ENCODE assay signal across 1 cellular context in the genomic region with DNA sequence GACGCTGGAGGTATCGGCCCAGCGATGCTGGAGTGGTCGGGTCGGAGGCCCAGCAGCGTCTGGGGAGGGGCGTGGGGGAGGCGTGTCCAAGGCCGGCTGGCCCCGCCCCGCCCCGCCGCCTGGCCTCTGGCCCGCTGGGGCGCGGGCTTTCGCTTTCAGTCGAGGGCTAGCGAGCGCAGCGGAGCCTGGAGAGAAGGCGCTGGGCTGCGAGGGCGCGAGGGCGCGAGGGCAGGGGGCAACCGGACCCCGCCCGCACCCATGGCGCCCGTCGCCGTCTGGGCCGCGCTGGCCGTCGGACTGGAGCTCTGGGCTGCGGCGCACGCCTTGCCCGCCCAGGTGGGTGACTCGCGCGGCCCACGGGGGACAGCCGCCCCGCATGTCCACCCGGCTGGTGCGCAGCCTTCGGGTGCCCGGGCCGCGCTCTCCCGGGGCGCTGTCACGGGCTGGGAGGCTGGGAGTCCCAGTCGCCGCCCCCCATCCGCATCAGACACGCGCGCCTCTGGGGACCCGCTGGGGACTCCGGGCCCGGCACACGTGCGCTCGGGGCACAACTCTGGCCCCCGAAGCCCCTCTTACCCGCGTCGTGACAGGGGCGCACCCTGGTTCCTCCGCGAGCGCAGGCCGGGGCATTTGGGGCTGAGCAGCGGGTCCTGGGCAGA.
TF ChIP-seq lines count a peak whose summit lies in the region.

A gene (plus strand): TSS at position 158 of the 659 bp plus-strand sequence. CDS start 101 bp downstream, at position 259.

TF ChIP-seq in K562, 482 proteins besides CTCF, POLR2A, EP300 and RAD21 (continued from another document and continues in another):
- TF ChIP-seq, protein P1, sequence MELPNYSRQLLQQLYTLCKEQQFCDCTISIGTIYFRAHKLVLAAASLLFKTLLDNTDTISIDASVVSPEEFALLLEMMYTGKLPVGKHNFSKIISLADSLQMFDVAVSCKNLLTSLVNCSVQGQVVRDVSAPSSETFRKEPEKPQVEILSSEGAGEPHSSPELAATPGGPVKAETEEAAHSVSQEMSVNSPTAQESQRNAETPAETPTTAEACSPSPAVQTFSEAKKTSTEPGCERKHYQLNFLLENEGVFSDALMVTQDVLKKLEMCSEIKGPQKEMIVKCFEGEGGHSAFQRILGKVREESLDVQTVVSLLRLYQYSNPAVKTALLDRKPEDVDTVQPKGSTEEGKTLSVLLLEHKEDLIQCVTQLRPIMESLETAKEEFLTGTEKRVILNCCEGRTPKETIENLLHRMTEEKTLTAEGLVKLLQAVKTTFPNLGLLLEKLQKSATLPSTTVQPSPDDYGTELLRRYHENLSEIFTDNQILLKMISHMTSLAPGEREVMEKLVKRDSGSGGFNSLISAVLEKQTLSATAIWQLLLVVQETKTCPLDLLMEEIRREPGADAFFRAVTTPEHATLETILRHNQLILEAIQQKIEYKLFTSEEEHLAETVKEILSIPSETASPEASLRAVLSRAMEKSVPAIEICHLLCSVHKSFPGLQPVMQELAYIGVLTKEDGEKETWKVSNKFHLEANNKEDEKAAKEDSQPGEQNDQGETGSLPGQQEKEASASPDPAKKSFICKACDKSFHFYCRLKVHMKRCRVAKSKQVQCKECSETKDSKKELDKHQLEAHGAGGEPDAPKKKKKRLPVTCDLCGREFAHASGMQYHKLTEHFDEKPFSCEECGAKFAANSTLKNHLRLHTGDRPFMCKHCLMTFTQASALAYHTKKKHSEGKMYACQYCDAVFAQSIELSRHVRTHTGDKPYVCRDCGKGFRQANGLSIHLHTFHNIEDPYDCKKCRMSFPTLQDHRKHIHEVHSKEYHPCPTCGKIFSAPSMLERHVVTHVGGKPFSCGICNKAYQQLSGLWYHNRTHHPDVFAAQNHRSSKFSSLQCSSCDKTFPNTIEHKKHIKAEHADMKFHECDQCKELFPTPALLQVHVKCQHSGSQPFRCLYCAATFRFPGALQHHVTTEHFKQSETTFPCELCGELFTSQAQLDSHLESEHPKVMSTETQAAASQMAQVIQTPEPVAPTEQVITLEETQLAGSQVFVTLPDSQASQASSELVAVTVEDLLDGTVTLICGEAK (IDR thresholded peaks at IDR 0.05): no peak
- TF ChIP-seq, protein P1 (CRISPR knock-in tag; IDR thresholded peaks at IDR 0.05): no peak
- TF ChIP-seq YY1 (IDR thresholded peaks at IDR 0.05; ENCODE audit: borderline replicate concordance in 1 of 3, control insufficient read depth in 1 of 3, extremely low read depth in 1 of 3, insufficient read depth in 3 of 3, insufficient read length in 1 of 3, insufficient replicate concordance in 2 of 3, low read depth in 1 of 3, low read length in 2 of 3) (peak in 2 of 3 experiments; percentile 51 to 61), PML (IDR thresholded peaks at IDR 0.05; ENCODE audit: low read length) (peak; percentile 34; the same call in 1 of the 2 replicates), GTF2E2 (tag; IDR thresholded peaks at IDR 0.05) (no peak; the same call in 1 of the 2 replicates), NBN (IDR thresholded peaks at IDR 0.05; ENCODE audit: low read depth) (no peak), HDAC1 (IDR thresholded peaks at IDR 0.05) (peak in 1 of 2 experiments; percentile 31; a peak in 1 of 4 replicates), HMGN3 (IDR thresholded peaks at IDR 0.05; ENCODE audit: borderline replicate concordance, extremely low read depth, insufficient read length, low read depth, low read length) (peak; percentile 89), WHSC1 (IDR thresholded peaks at IDR 0.05; ENCODE audit: low read length) (no peak), FOS (IDR thresholded peaks at IDR 0.05; ENCODE audit: extremely low read depth, insufficient read length) (no peak), KHSRP (IDR thresholded peaks at IDR 0.05) (no peak), KAT8 (IDR thresholded peaks at IDR 0.05; ENCODE audit: low read depth) (no peak), SIN3A (IDR thresholded peaks at IDR 0.05; ENCODE audit: borderline replicate concordance in 2 of 2, control insufficient read depth in 1 of 2, low read depth in 2 of 2, low read length in 2 of 2) (peak; percentile 34 to 55; a peak in 2 of 4 replicates), MCM7 (IDR thresholded peaks at IDR 0.05) (no peak), ZNF431 (CRISPR knock-in tag; IDR thresholded peaks at IDR 0.05) (no peak), CEBPG (CRISPR knock-in tag; IDR thresholded peaks at IDR 0.05) (no peak), CEBPG (tag; conservative IDR thresholded peaks at IDR 0.05 in 1 of 2, IDR thresholded peaks at IDR 0.05 in 1 of 2) (no peak), HSF4 (CRISPR knock-in tag; IDR thresholded peaks at IDR 0.05; ENCODE audit: borderline replicate concordance) (peak; percentile 74; the same call in 1 of the 2 replicates), ELF1 (tag; IDR thresholded peaks at IDR 0.05) (no peak), KLF16 (IDR thresholded peaks at IDR 0.05) (no peak), NR3C1 (CRISPR knock-in tag; IDR thresholded peaks at IDR 0.05) (peak; percentile 66; the same call in 1 of the 2 replicates), TAF7 (tag; IDR thresholded peaks at IDR 0.05) (no peak), SIN3B (IDR thresholded peaks at IDR 0.05; ENCODE audit: low read depth) (peak; percentile 75; the same call in 1 of the 2 replicates)
- TF ChIP-seq, protein P2, sequence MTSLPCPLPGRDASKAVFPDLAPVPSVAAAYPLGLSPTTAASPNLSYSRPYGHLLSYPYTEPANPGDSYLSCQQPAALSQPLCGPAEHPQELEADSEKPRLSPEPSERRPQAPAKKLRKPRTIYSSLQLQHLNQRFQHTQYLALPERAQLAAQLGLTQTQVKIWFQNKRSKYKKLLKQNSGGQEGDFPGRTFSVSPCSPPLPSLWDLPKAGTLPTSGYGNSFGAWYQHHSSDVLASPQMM (CRISPR knock-in tag; IDR thresholded peaks at IDR 0.05): no peak
- TF ChIP-seq, protein P3, sequence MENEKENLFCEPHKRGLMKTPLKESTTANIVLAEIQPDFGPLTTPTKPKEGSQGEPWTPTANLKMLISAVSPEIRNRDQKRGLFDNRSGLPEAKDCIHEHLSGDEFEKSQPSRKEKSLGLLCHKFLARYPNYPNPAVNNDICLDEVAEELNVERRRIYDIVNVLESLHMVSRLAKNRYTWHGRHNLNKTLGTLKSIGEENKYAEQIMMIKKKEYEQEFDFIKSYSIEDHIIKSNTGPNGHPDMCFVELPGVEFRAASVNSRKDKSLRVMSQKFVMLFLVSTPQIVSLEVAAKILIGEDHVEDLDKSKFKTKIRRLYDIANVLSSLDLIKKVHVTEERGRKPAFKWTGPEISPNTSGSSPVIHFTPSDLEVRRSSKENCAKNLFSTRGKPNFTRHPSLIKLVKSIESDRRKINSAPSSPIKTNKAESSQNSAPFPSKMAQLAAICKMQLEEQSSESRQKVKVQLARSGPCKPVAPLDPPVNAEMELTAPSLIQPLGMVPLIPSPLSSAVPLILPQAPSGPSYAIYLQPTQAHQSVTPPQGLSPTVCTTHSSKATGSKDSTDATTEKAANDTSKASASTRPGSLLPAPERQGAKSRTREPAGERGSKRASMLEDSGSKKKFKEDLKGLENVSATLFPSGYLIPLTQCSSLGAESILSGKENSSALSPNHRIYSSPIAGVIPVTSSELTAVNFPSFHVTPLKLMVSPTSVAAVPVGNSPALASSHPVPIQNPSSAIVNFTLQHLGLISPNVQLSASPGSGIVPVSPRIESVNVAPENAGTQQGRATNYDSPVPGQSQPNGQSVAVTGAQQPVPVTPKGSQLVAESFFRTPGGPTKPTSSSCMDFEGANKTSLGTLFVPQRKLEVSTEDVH (IDR thresholded peaks at IDR 0.05; ENCODE audit: low read depth, partially characterized antibody): no peak
- TF ChIP-seq, protein P4, sequence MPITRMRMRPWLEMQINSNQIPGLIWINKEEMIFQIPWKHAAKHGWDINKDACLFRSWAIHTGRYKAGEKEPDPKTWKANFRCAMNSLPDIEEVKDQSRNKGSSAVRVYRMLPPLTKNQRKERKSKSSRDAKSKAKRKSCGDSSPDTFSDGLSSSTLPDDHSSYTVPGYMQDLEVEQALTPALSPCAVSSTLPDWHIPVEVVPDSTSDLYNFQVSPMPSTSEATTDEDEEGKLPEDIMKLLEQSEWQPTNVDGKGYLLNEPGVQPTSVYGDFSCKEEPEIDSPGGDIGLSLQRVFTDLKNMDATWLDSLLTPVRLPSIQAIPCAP (CRISPR knock-in tag; IDR thresholded peaks at IDR 0.05; ENCODE audit: borderline replicate concordance): no peak
- TF ChIP-seq, protein P5, sequence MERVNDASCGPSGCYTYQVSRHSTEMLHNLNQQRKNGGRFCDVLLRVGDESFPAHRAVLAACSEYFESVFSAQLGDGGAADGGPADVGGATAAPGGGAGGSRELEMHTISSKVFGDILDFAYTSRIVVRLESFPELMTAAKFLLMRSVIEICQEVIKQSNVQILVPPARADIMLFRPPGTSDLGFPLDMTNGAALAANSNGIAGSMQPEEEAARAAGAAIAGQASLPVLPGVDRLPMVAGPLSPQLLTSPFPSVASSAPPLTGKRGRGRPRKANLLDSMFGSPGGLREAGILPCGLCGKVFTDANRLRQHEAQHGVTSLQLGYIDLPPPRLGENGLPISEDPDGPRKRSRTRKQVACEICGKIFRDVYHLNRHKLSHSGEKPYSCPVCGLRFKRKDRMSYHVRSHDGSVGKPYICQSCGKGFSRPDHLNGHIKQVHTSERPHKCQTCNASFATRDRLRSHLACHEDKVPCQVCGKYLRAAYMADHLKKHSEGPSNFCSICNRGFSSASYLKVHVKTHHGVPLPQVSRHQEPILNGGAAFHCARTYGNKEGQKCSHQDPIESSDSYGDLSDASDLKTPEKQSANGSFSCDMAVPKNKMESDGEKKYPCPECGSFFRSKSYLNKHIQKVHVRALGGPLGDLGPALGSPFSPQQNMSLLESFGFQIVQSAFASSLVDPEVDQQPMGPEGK (CRISPR knock-in tag; IDR thresholded peaks at IDR 0.05; ENCODE audit: borderline replicate concordance): no peak
- TF ChIP-seq, protein P6, sequence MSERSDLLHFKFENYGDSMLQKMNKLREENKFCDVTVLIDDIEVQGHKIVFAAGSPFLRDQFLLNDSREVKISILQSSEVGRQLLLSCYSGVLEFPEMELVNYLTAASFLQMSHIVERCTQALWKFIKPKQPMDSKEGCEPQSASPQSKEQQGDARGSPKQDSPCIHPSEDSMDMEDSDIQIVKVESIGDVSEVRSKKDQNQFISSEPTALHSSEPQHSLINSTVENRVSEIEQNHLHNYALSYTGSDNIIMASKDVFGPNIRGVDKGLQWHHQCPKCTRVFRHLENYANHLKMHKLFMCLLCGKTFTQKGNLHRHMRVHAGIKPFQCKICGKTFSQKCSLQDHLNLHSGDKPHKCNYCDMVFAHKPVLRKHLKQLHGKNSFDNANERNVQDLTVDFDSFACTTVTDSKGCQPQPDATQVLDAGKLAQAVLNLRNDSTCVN (CRISPR knock-in tag; IDR thresholded peaks at IDR 0.05): no peak
- TF ChIP-seq, protein P7, sequence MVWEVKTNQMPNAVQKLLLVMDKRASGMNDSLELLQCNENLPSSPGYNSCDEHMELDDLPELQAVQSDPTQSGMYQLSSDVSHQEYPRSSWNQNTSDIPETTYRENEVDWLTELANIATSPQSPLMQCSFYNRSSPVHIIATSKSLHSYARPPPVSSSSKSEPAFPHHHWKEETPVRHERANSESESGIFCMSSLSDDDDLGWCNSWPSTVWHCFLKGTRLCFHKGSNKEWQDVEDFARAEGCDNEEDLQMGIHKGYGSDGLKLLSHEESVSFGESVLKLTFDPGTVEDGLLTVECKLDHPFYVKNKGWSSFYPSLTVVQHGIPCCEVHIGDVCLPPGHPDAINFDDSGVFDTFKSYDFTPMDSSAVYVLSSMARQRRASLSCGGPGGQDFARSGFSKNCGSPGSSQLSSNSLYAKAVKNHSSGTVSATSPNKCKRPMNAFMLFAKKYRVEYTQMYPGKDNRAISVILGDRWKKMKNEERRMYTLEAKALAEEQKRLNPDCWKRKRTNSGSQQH (CRISPR knock-in tag; IDR thresholded peaks at IDR 0.05): no peak
- TF ChIP-seq, protein P8, sequence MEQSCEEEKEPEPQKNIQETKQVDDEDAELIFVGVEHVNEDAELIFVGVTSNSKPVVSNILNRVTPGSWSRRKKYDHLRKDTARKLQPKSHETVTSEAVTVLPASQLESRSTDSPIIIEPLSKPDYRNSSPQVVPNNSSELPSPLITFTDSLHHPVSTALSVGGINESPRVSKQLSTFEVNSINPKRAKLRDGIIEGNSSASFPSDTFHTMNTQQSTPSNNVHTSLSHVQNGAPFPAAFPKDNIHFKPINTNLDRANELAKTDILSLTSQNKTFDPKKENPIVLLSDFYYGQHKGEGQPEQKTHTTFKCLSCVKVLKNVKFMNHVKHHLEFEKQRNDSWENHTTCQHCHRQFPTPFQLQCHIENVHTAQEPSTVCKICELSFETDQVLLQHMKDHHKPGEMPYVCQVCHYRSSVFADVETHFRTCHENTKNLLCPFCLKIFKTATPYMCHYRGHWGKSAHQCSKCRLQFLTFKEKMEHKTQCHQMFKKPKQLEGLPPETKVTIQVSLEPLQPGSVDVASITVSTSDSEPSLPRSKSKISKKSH (CRISPR knock-in tag; IDR thresholded peaks at IDR 0.05): no peak
- TF ChIP-seq, protein P9, sequence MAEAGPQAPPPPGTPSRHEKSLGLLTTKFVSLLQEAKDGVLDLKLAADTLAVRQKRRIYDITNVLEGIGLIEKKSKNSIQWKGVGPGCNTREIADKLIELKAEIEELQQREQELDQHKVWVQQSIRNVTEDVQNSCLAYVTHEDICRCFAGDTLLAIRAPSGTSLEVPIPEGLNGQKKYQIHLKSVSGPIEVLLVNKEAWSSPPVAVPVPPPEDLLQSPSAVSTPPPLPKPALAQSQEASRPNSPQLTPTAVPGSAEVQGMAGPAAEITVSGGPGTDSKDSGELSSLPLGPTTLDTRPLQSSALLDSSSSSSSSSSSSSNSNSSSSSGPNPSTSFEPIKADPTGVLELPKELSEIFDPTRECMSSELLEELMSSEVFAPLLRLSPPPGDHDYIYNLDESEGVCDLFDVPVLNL (CRISPR knock-in tag; IDR thresholded peaks at IDR 0.05; ENCODE audit: low read depth): no peak
